25 cellular contexts compared by ENCODE assay signal in genomic region chr2:7911196-7911595, GRCh38.
"Had no signal": no experiment of that assay in that cellular context is flagged by ENCODE, and none has a peak within 500 bp of the region (broad histone marks: within the 10 kb centered on the region; RNA-seq: fewer than 3 reads in every experiment).

No MANE protein-coding gene starts in this region.

- H3K4me2 ChIP-seq: hepatocyte had no signal

- H2AFZ ChIP-seq: hepatocyte had no signal

- H3K9me3 ChIP-seq: esophagus muscularis mucosa, gastroesophageal sphincter, heart left ventricle, lower lobe of right lung, mucosa of descending colon had no signal

- H3K4me1 ChIP-seq: esophagus muscularis mucosa, foreskin keratinocyte, heart left ventricle, lower lobe of right lung had no signal

- H3K4me3 ChIP-seq: coronary artery, dorsolateral prefrontal cortex, esophagus muscularis mucosa, gastroesophageal sphincter, heart left ventricle, hepatocyte, lower lobe of right lung, mucosa of descending colon had no signal

- H3K36me3 ChIP-seq: esophagus muscularis mucosa, gastroesophageal sphincter, heart left ventricle, lower lobe of right lung had no signal

- FAIRE-seq: colon, endothelial cell of umbilical vein, frontal cortex, kidney had no signal

- ATAC-seq: foreskin keratinocyte, gastroesophageal sphincter, heart left ventricle, left colon, left lobe of liver, left ventricle myocardium superior, lower lobe of right lung, mucosa of descending colon had no signal

- H3K27ac ChIP-seq: coronary artery, dorsolateral prefrontal cortex, esophagus muscularis mucosa, foreskin keratinocyte, gastroesophageal sphincter, heart left ventricle, hepatocyte, lower lobe of right lung had no signal

- DNase-seq: dermis blood vessel endothelial cell; dorsolateral prefrontal cortex; effector CD4-positive, alpha-beta T cell; effector memory CD4-positive, alpha-beta T cell; foreskin keratinocyte; heart left ventricle; hypothalamus; immature natural killer cell; islet precursor cell; kidney; kidney glomerular epithelial cell; left colon; left ventricle myocardium superior; lower lobe of right lung; mesenchymal stem cell; mucosa of descending colon; naive B cell had no signal

- H3K27me3 ChIP-seq: esophagus muscularis mucosa, foreskin keratinocyte, gastroesophageal sphincter, heart left ventricle, hepatocyte had no signal

- H3K79me2 ChIP-seq: hepatocyte had no signal
